In genomic region chr3:134364061-134364935, GRCh38 we compare ENCODE assay signal across 8 cellular contexts. TPM values are rescaled to one million over a fixed set of nuclear protein-coding genes. Genes with fewer than 3 reads are reported as not detected.
DNase-seq lines count a peak whose midpoint lies in the region; ATAC-seq, FAIRE-seq and TF ChIP-seq lines count a peak whose summit lies in the region.

No MANE protein-coding gene starts in this region.

- H3K9me3 ChIP-seq in sigmoid colon, result no peaks in the 10 kb centered on the region

- DNase-seq in A172 (ENCODE audit: low spot score) (peak; percentile 98), GM20000 (ENCODE audit: low spot score) (peak; percentile 47), RCC 7860 (ENCODE audit: low spot score) (peak; percentile 93), cerebellar cortex (ENCODE audit: low spot score) (peak; percentile 75), iPS-NIHi11 (ENCODE audit: low spot score) (peak; percentile 93), sigmoid colon (peak; percentile 98), NCI-H748 (lab: John Stamatoyannopoulos, UW; ENCODE audit: unreplicated experiment) (no peak)

- peak; percentile 83 for FAIRE-seq in RCC 7860 (lab: Jason Lieb, UNC)

- peak in 2 of 4 donors; percentile 39 to 78 for TF ChIP-seq EP300 in sigmoid colon (IDR thresholded peaks at IDR 0.05)

- TF ChIP-seq POLR2A in sigmoid colon (IDR thresholded peaks at IDR 0.05), result no peak

- peaks cover 0 to 100% (median 98%) of the 10 kb centered on the region in 4 donors for H3K4me1 ChIP-seq in sigmoid colon

- H3K27ac ChIP-seq in sigmoid colon, result peak overlapping the region; percentile 98 to 100 (median 100)

- peaks cover 11 to 88% (median 65%) of the 10 kb centered on the region in 4 donors for H3K36me3 ChIP-seq in sigmoid colon

- H3K4me3 ChIP-seq in sigmoid colon, result peak overlapping the region; percentile 10 to 37 (median 26)

- WGBS in sigmoid colon, 2 donors, result 1% methylated on average over 37 of the region's 37 CpGs

- TF ChIP-seq CTCF in GM20000 (IDR thresholded peaks at IDR 0.05; ENCODE audit: extremely low read depth, missing control alignments) (no peak), sigmoid colon (IDR thresholded peaks at IDR 0.05) (no peak)

- ATAC-seq in GM19467 (IDR thresholded peaks at IDR 0.05; ENCODE audit: unreplicated experiment), result no peak

- intact Hi-C loops in sigmoid colon (cut with DNase I), result loop anchor here (5.0 to 10.0 kb wide), 2 partner anchors 789 to 1702 kb away; partner anchors contain the start of genes CDV3 and UBA5

- no peaks in the 10 kb centered on the region for H3K27me3 ChIP-seq in sigmoid colon

RNA-seq across cellular contexts. Expression of gene AMOTL2, which starts 9.9 kb away (rescaled TPM):
- total RNA-seq in A172 (2014; rRNA removed; shearing (Covaris generic)), result 168 and 182 TPM in 2 replicates
- 100 to 1,000 TPM in 1 of 4 donors, 10 to 100 TPM in 3; 43.5 to 112 (median 47.6) TPM for total RNA-seq in sigmoid colon
- 10 to 100 TPM in 1 of 3 donors, 1 to 10 TPM in 2; 1.6 to 13.8 (median 9.9) TPM for polyA plus RNA-seq in sigmoid colon
